8 cellular contexts compared by ENCODE assay signal in genomic region chr10:5623081-5623748, GRCh38. TPM values are rescaled to one million over a fixed set of nuclear protein-coding genes. Genes with fewer than 3 reads are reported as not detected.
DNase-seq lines count a peak whose midpoint lies in the region; ATAC-seq and TF ChIP-seq lines count a peak whose summit lies in the region.

No MANE protein-coding gene starts in this region.

- H3K4me3 ChIP-seq in DOHH2 (ENCODE audit: low read length) (no peak overlapping the region), fibroblast of pulmonary artery (replicated peaks; ENCODE audit: low read depth, low read length) (no peak overlapping the region)

- no peaks in the 10 kb centered on the region for H3K4me1 Mint-ChIP-seq in activated T-helper 1 cell treated with anti-CD3 and anti-CD28 coated beads, Interleukin-12 subunit alpha, Interleukin-12 subunit beta, Interleukin-2, Interleukin-4 antibody, amounts not matched to agents 30 ng/mL and 10 ng/mL and 1 ng/mL, durations not matched to agents 14 hours and 24 hours and 36 hours (ENCODE audit: low read depth)
- H3K4me1 Mint-ChIP-seq in neural crest cell, result peaks cover 19% of the 10 kb centered on the region
- peaks cover 12% of the 10 kb centered on the region for H3K4me1 Mint-ChIP-seq in stimulated activated naive CD8-positive, alpha-beta T cell treated with anti-CD3 and anti-CD28 coated beads, Interleukin-15, amount 100 ng/mL, for 72 hours

- no peak overlapping the region for H3K4me3 Mint-ChIP-seq in activated T-helper 1 cell treated with anti-CD3 and anti-CD28 coated beads, Interleukin-12 subunit alpha, Interleukin-12 subunit beta, Interleukin-2, Interleukin-4 antibody, amounts not matched to agents 30 ng/mL and 10 ng/mL and 1 ng/mL, durations not matched to agents 14 hours and 24 hours and 36 hours
- no peak overlapping the region for H3K4me3 Mint-ChIP-seq in neural crest cell
- H3K4me3 Mint-ChIP-seq in stimulated activated naive CD8-positive, alpha-beta T cell treated with anti-CD3 and anti-CD28 coated beads, Interleukin-15, amount 100 ng/mL, for 72 hours, result no peak overlapping the region

- H3K27ac ChIP-seq in DOHH2 (ENCODE audit: low read depth, low read length), result no peak overlapping the region

- H3F3A ChIP-seq in DOHH2 (ENCODE audit: control insufficient read depth, insufficient read depth), result no peaks in the 10 kb centered on the region

- DNase-seq in HuH-7.5 (ENCODE audit: low spot score), result peak; percentile 88
- DNase-seq in RKO (ENCODE audit: low spot score), result peak; percentile 84
- DNase-seq in activated T-helper 1 cell treated with anti-CD3 and anti-CD28 coated beads, Interleukin-12 subunit alpha, Interleukin-12 subunit beta, Interleukin-2, Interleukin-4 antibody, amounts not matched to agents 30 ng/mL and 10 ng/mL and 1 ng/mL, durations not matched to agents 14 hours and 24 hours and 36 hours (ENCODE audit: low spot score), result peak; percentile 72
- peak; percentile 83 for DNase-seq in fibroblast of pulmonary artery (ENCODE audit: low read depth)
- DNase-seq in neural crest cell (ENCODE audit: low read depth, low spot score), result peak; percentile 83
- DNase-seq in stimulated activated naive CD8-positive, alpha-beta T cell treated with anti-CD3 and anti-CD28 coated beads, Interleukin-15, amount 100 ng/mL, for 72 hours, result peak; percentile 78 to 83

- H3K4me1 ChIP-seq in DOHH2 (ENCODE audit: control insufficient read depth, low read length), result peaks cover 10% of the 10 kb centered on the region

- TF ChIP-seq CTCF in DOHH2 (IDR thresholded peaks at IDR 0.05; ENCODE audit: low read depth, low read length, poor library complexity, severe bottlenecking) (peak; percentile 97), fibroblast of pulmonary artery (IDR thresholded peaks at IDR 0.05; ENCODE audit: low read length, missing control alignments) (peak; percentile 90), neural crest cell (conservative IDR thresholded peaks at IDR 0.05) (peak; percentile 90)

- peaks cover 6% of the 10 kb centered on the region for H3K27me3 Mint-ChIP-seq in activated T-helper 1 cell treated with anti-CD3 and anti-CD28 coated beads, Interleukin-12 subunit alpha, Interleukin-12 subunit beta, Interleukin-2, Interleukin-4 antibody, amounts not matched to agents 30 ng/mL and 10 ng/mL and 1 ng/mL, durations not matched to agents 14 hours and 24 hours and 36 hours (ENCODE audit: insufficient read depth)
- H3K27me3 Mint-ChIP-seq in neural crest cell (ENCODE audit: low read depth), result no peaks in the 10 kb centered on the region
- H3K27me3 Mint-ChIP-seq in stimulated activated naive CD8-positive, alpha-beta T cell treated with anti-CD3 and anti-CD28 coated beads, Interleukin-15, amount 100 ng/mL, for 72 hours, result peaks cover 7% of the 10 kb centered on the region

- H3K27ac Mint-ChIP-seq in activated T-helper 1 cell treated with anti-CD3 and anti-CD28 coated beads, Interleukin-12 subunit alpha, Interleukin-12 subunit beta, Interleukin-2, Interleukin-4 antibody, amounts not matched to agents 30 ng/mL and 10 ng/mL and 1 ng/mL, durations not matched to agents 14 hours and 24 hours and 36 hours, result no peak overlapping the region
- H3K27ac Mint-ChIP-seq in neural crest cell (ENCODE audit: unreplicated experiment), result no peak overlapping the region
- H3K27ac Mint-ChIP-seq in stimulated activated naive CD8-positive, alpha-beta T cell treated with anti-CD3 and anti-CD28 coated beads, Interleukin-15, amount 100 ng/mL, for 72 hours, result no peak overlapping the region

- intact Hi-C loops in activated T-helper 1 cell treated with anti-CD3 and anti-CD28 coated beads, Interleukin-12 subunit alpha, Interleukin-12 subunit beta, Interleukin-2, Interleukin-4 antibody, amounts not matched to agents 30 ng/mL and 10 ng/mL and 1 ng/mL, durations not matched to agents 14 hours and 24 hours and 36 hours (cut with micrococcal nuclease), result loop anchor here (1.0 kb wide), 3 partner anchors 181 to 808 kb away; no protein-coding TSS in a partner anchor

- H3K4me2 ChIP-seq in DOHH2 (ENCODE audit: low read length), result peak overlapping the region; percentile 52

- H3K79me2 ChIP-seq in DOHH2 (ENCODE audit: control insufficient read depth, low read length), result no peaks in the 10 kb centered on the region

- no peaks in the 10 kb centered on the region for H3K36me3 Mint-ChIP-seq in activated T-helper 1 cell treated with anti-CD3 and anti-CD28 coated beads, Interleukin-12 subunit alpha, Interleukin-12 subunit beta, Interleukin-2, Interleukin-4 antibody, amounts not matched to agents 30 ng/mL and 10 ng/mL and 1 ng/mL, durations not matched to agents 14 hours and 24 hours and 36 hours (ENCODE audit: low read depth)
- H3K36me3 Mint-ChIP-seq in neural crest cell (ENCODE audit: low read depth), result no peaks in the 10 kb centered on the region

- H3K36me3 ChIP-seq in DOHH2 (ENCODE audit: control insufficient read depth, low read length), result no peaks in the 10 kb centered on the region

- H3K9me3 ChIP-seq in DOHH2 (ENCODE audit: control insufficient read depth, insufficient read depth, low read length), result no peaks in the 10 kb centered on the region

- H3K9me2 ChIP-seq in DOHH2 (replicated peaks; ENCODE audit: control insufficient read depth, low read length), result no peaks in the 10 kb centered on the region

- peaks cover 9% of the 10 kb centered on the region; the same call in 1 of the 2 replicates for H3K27me3 ChIP-seq in DOHH2 (ENCODE audit: control insufficient read depth, low read length)

- peak; percentile 94 for ATAC-seq in GM21529 (IDR thresholded peaks at IDR 0.05; ENCODE audit: unreplicated experiment)
- peak; percentile 93 for ATAC-seq in stimulated activated naive CD8-positive, alpha-beta T cell treated with anti-CD3 and anti-CD28 coated beads, Interleukin-15, amount 100 ng/mL, for 72 hours

- H4K20me1 ChIP-seq in DOHH2 (ENCODE audit: control insufficient read depth, insufficient read depth, low read depth, low read length), result no peaks in the 10 kb centered on the region

- H3K9me3 Mint-ChIP-seq in activated T-helper 1 cell treated with anti-CD3 and anti-CD28 coated beads, Interleukin-12 subunit alpha, Interleukin-12 subunit beta, Interleukin-2, Interleukin-4 antibody, amounts not matched to agents 30 ng/mL and 10 ng/mL and 1 ng/mL, durations not matched to agents 14 hours and 24 hours and 36 hours, result no peaks in the 10 kb centered on the region
- no peaks in the 10 kb centered on the region for H3K9me3 Mint-ChIP-seq in neural crest cell
- H3K9me3 Mint-ChIP-seq in stimulated activated naive CD8-positive, alpha-beta T cell treated with anti-CD3 and anti-CD28 coated beads, Interleukin-15, amount 100 ng/mL, for 72 hours, result no peaks in the 10 kb centered on the region

RNA-seq across cellular contexts. Expression of gene ASB13, which starts 43.2 kb away (rescaled TPM):
- 12.7 and 14.6 TPM in 2 replicates for total RNA-seq in activated T-helper 1 cell treated with anti-CD3 and anti-CD28 coated beads, Interleukin-12 subunit alpha, Interleukin-12 subunit beta, Interleukin-2, Interleukin-4 antibody, amounts not matched to agents 30 ng/mL and 10 ng/mL and 1 ng/mL, durations not matched to agents 14 hours and 24 hours and 36 hours
- total RNA-seq in neural crest cell, result 40.8 and 41.0 TPM in 2 replicates
